Comparison of ENCODE assay signal across 25 cellular contexts in genomic region chr3:173380681-173381080, GRCh38. TPM values are rescaled to one million over a fixed set of nuclear protein-coding genes. Genes with fewer than 3 reads are reported as not detected.
"Had no signal": no experiment of that assay in that cellular context is flagged by ENCODE, and none has a peak within 500 bp of the region (broad histone marks: within the 10 kb centered on the region; RNA-seq: fewer than 3 reads in every experiment).

No MANE protein-coding gene starts in this region.

- H3K4me1 ChIP-seq: colonic mucosa, esophagus muscularis mucosa, esophagus squamous epithelium, foreskin keratinocyte, gastrocnemius medialis, gastroesophageal sphincter, heart left ventricle, heart right ventricle had no signal

- H3K27ac Mint-ChIP-seq: dendritic cell treated with granulocyte-macrophage colony-stimulating factor and Interleukin-4, amounts not matched to agents 40 ng/mL and 50 ng/mL, for 4 days; effector memory CD8-positive, alpha-beta T cell; endodermal cell had no signal

- H3K4me3 Mint-ChIP-seq: dendritic cell treated with granulocyte-macrophage colony-stimulating factor and Interleukin-4, amounts not matched to agents 40 ng/mL and 50 ng/mL, for 4 days; effector memory CD8-positive, alpha-beta T cell; endodermal cell had no signal

- H3K9me3 Mint-ChIP-seq: dendritic cell treated with granulocyte-macrophage colony-stimulating factor and Interleukin-4, amounts not matched to agents 40 ng/mL and 50 ng/mL, for 4 days; endodermal cell had no signal

- DNase-seq: colonic mucosa; cortex of kidney; dermis blood vessel endothelial cell; dorsolateral prefrontal cortex; effector CD4-positive, alpha-beta T cell; effector CD8-positive, alpha-beta T cell; effector memory CD4-positive, alpha-beta T cell; effector memory CD8-positive, alpha-beta T cell; endodermal cell; erythroblast; esophagus squamous epithelium; foreskin fibroblast; foreskin keratinocyte; foreskin melanocyte; gastrocnemius medialis; glutamatergic neuron; head of caudate nucleus; heart left ventricle; heart right ventricle had no signal

- H3K27ac ChIP-seq: colonic mucosa, coronary artery, dorsolateral prefrontal cortex, epithelial cell of prostate, esophagus muscularis mucosa, esophagus squamous epithelium, foreskin keratinocyte, gastrocnemius medialis, gastroesophageal sphincter, heart left ventricle, heart right ventricle had no signal

- H3K27me3 ChIP-seq: colonic mucosa, esophagus squamous epithelium, foreskin keratinocyte, gastrocnemius medialis, gastroesophageal sphincter had no signal

- H3K4me1 Mint-ChIP-seq: endodermal cell had no signal

- ATAC-seq: effector memory CD8-positive, alpha-beta T cell; esophagus mucosa; foreskin keratinocyte; gastrocnemius medialis; gastroesophageal sphincter; heart left ventricle; heart right ventricle had no signal

- H3K27me3 Mint-ChIP-seq: effector memory CD8-positive, alpha-beta T cell had no signal

- H3K4me3 ChIP-seq: colonic mucosa, coronary artery, dorsolateral prefrontal cortex, esophagus muscularis mucosa, esophagus squamous epithelium, gastrocnemius medialis, gastroesophageal sphincter, heart left ventricle, heart right ventricle had no signal

- H3K36me3 ChIP-seq: colonic mucosa, esophagus muscularis mucosa, esophagus squamous epithelium, gastrocnemius medialis, gastroesophageal sphincter, heart left ventricle, heart right ventricle had no signal

- H3K9me3 ChIP-seq: colonic mucosa, esophagus muscularis mucosa, esophagus squamous epithelium, gastrocnemius medialis, gastroesophageal sphincter, heart left ventricle, heart right ventricle had no signal

RNA-seq across cellular contexts. Expression of gene NLGN1, which starts 16.9 kb away (rescaled TPM):
- polyA plus RNA-seq: foreskin keratinocyte had no signal
